8 cellular contexts compared by ENCODE assay signal in the genomic region with DNA sequence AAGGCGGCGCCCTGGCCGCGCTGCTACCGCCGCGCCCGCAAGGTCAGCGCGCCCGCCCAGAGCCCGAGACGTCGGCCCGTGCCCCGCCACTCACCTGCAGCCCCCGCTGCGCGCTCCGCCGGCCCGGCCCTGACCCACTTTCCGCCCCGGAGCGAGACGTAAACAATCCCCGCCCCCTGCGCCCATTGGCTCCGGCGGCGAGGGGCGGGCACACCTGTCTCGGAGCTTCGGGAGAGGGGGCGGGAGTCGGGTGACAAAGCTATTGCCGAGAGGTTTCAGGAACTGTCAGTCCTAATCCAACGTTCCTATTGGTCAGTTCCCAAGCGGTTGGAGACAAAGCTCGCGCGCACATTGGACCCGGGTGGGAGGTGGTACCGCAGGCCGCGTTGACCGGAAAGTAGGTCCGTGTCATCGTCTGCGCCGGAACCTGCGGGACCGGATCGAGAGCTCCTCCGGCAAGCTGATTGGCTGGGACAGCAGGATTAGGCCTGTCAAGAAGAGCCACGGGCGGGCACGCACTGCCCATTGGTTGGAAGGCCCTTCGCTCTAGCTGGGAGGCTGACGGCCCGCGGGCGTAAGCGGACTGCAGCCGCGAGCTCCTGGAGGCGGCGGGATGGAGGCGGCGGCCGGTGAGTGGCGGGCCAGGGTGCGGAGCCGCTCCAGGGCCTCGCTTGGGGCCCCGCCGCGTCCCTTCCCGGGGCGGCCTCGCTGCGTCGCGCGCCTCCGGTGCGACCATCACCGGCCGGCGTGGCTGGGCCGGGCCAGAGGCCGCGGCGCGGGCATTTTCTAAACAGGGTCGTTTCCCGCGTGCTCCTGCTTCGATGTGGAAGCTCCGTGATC. TPM values are rescaled to one million over a fixed set of nuclear protein-coding genes. Genes with fewer than 3 reads are reported as not detected.
DNase-seq lines count a peak whose midpoint lies in the region; ATAC-seq, FAIRE-seq and TF ChIP-seq lines count a peak whose summit lies in the region.

Gene NUBP2 (plus strand): TSS at position 553 of the 840 bp plus-strand sequence. CDS start 61 bp downstream, at position 614.
Gene SPSB3 (minus strand): TSS at position 164 of the 840 bp plus-strand sequence. CDS start 1,088 bp downstream, outside the sequence.

- CTCF ChIA-PET in activated CD4-positive, alpha-beta T cell treated with anti-CD3 and anti-CD28 coated beads for 36 hours (lab: Charles Lee) = interaction anchor here (0.6 to 1.6 kb wide), 14 partner anchors 8 to 372 kb away, joined by 3 to 16 read pairs (median 4); partner anchors contain the start of genes EME2, MAPK8IP3, MRPS34 and NME3

- H3K4me3 ChIP-seq in choroid plexus epithelial cell (ENCODE audit: low read depth, low read length) (peak within 1 kb of the TSS; percentile 76), kidney (ENCODE audit: low read length in 2 of 2) (peak within 1 kb of the TSS; percentile 66 to 88)

- peaks cover 26% of the 10 kb centered on the region for H3K4me1 Mint-ChIP-seq in activated CD4-positive, alpha-beta T cell treated with anti-CD3 and anti-CD28 coated beads for 36 hours

- H3K9me3 ChIP-seq in kidney (ENCODE audit: control insufficient read depth in 1 of 2, low read length in 2 of 2) = no peaks in the 10 kb centered on the region

- H3K27me3 Mint-ChIP-seq in activated CD4-positive, alpha-beta T cell treated with anti-CD3 and anti-CD28 coated beads for 36 hours = no peaks in the 10 kb centered on the region

- peaks cover 0 to 5% of the 10 kb centered on the region in 2 donors for H3K36me3 ChIP-seq in kidney (ENCODE audit: control insufficient read depth in 1 of 2, insufficient read depth in 2 of 2, low read length in 2 of 2)

- intact Hi-C loops in activated CD4-positive, alpha-beta T cell treated with anti-CD3 and anti-CD28 coated beads for 36 hours (cut with DNase I, micrococcal nuclease) = loop anchor here (1.0 to 5.0 kb wide), 19 partner anchors 9 to 754 kb away; partner anchors contain the start of genes HAGH (in 2 of the 2), MRPS34 (in 2 of the 2), ABCA3 (in 1 of the 2) and CRAMP1 (in 1 of the 2)
- intact Hi-C loops in kidney (cut with DNase I) = no loop called here

- peak within 1 kb of the TSS; percentile 85 for H3K27ac Mint-ChIP-seq in activated CD4-positive, alpha-beta T cell treated with anti-CD3 and anti-CD28 coated beads for 36 hours

- H3K9me3 Mint-ChIP-seq in activated CD4-positive, alpha-beta T cell treated with anti-CD3 and anti-CD28 coated beads for 36 hours (ENCODE audit: low read depth) = no peaks in the 10 kb centered on the region

- peak within 1 kb of the TSS; percentile 32 to 71 for H3K27ac ChIP-seq in kidney (ENCODE audit: low read depth in 2 of 2, low read length in 2 of 2)

- peaks cover 12 to 16% of the 10 kb centered on the region in 2 donors for H3K4me1 ChIP-seq in kidney (ENCODE audit: control insufficient read depth in 1 of 2, insufficient read depth in 1 of 2, low read depth in 1 of 2, low read length in 2 of 2)

- peak; percentile 99 for FAIRE-seq in kidney (lab: Jason Lieb, UNC)

- DNase-seq in Ammon's horn (ENCODE audit: low spot score) (peak; percentile 100), GM19238 (ENCODE audit: insufficient read length, low spot score) (peak; percentile 100), NCI-H524 (lab: John Stamatoyannopoulos, UW) (peak; percentile 100), choroid plexus epithelial cell (ENCODE audit: low read depth) (peak; percentile 100), kidney (peak; percentile 100)
- DNase-seq in activated CD4-positive, alpha-beta T cell treated with anti-CD3 and anti-CD28 coated beads for 36 hours = peak; percentile 99
- peak; percentile 99 for DNase-seq in stimulated activated CD4-positive, alpha-beta T cell treated with anti-CD3 and anti-CD28 coated beads, Interleukin-15, amount 100 ng/mL, for 24 hours

- H3K9ac ChIP-seq in kidney (ENCODE audit: low read length in 2 of 2) = peak within 1 kb of the TSS; percentile 29 to 59

- peak; percentile 82 for ATAC-seq in HG03442 (IDR thresholded peaks at IDR 0.05; ENCODE audit: unreplicated experiment)
- peak; percentile 93 for ATAC-seq in activated CD4-positive, alpha-beta T cell treated with anti-CD3 and anti-CD28 coated beads for 36 hours

- no peak for TF ChIP-seq CTCF in choroid plexus epithelial cell (conservative IDR thresholded peaks at IDR 0.05; ENCODE audit: low read depth, low read length)
- no peak for TF ChIP-seq CTCF in kidney (IDR thresholded peaks at IDR 0.05; ENCODE audit: borderline replicate concordance, extremely low read depth, insufficient read depth)

- peaks cover 5% of the 10 kb centered on the region for H3K36me3 Mint-ChIP-seq in activated CD4-positive, alpha-beta T cell treated with anti-CD3 and anti-CD28 coated beads for 36 hours (ENCODE audit: low read depth)

- POLR2A ChIA-PET in activated CD4-positive, alpha-beta T cell treated with anti-CD3 and anti-CD28 coated beads for 36 hours (lab: Charles Lee) = interaction anchor here (0.6 to 2.8 kb wide), 14 partner anchors 8 to 1146 kb away, joined by 3 to 39 read pairs (median 4); partner anchors contain the start of genes EME2, FAHD1, FLYWCH2 and MAPK8IP3

- H3K4me3 Mint-ChIP-seq in activated CD4-positive, alpha-beta T cell treated with anti-CD3 and anti-CD28 coated beads for 36 hours = peak within 1 kb of the TSS; percentile 94

RNA-seq across cellular contexts. Expression of gene NUBP2, which starts in this region (rescaled TPM):
- total RNA-seq in activated CD4-positive, alpha-beta T cell treated with anti-CD3 and anti-CD28 coated beads for 36 hours = 10 to 100 TPM; 34.4 to 42.4 TPM
- total RNA-seq in kidney = 42.8 TPM
- polyA plus RNA-seq in kidney (ENCODE audit: insufficient read depth, low read depth, low replicate concordance) = 71.1 TPM

RNA-seq across cellular contexts. Expression of gene SPSB3, which starts in this region (rescaled TPM):
- total RNA-seq in activated CD4-positive, alpha-beta T cell treated with anti-CD3 and anti-CD28 coated beads for 36 hours = 10 to 100 TPM; 12.5 to 13.6 TPM
- total RNA-seq in kidney = 57.7 TPM
- polyA plus RNA-seq in kidney (ENCODE audit: insufficient read depth, low read depth, low replicate concordance) = 55.1 TPM

Comparison
In these comparisons a context has a peak if more than half of its experiments do, and no peak if none do; other contexts are left out.
1. Peak in every context shown above with its lines: DNase-seq, ATAC-seq, H3K4me3 ChIP-seq and H3K27ac ChIP-seq.